1 cellular context compared by ENCODE assay signal in genomic region chr5:176180781-176181180, GRCh38.
TF ChIP-seq lines count a peak whose summit lies in the region.

No MANE protein-coding gene starts in this region.

TF ChIP-seq in GM23338, 12 proteins besides CTCF, POLR2A, EP300 and RAD21 (continued from another document):
- TF ChIP-seq REST (IDR thresholded peaks at IDR 0.05; ENCODE audit: unreplicated experiment): no peak
- no peak for TF ChIP-seq POLR2AphosphoS5 (IDR thresholded peaks at IDR 0.05; ENCODE audit: low read depth)
